In the genomic region with DNA sequence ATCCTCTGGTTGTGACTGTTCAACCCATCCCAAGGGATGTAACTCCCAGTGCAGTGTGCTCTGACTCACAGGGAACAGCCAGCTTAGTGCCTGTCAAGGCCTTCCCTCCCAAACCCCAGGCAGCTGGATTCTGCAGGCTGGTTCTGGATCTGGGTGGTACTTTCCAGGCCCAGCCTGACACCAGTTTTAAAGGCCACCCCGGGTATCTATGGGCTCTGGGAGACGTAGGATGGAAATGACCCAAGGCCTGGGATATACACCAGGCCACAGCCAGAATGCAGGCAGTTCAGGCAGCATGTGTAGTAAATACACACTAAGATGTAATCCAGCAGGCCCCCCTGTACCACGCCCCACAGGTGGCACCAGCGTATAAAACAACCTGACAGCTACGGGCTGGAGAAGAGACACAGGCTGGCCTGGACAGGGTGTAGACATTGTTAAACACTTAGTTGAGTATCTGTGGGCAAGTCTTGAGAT, we compare ENCODE assay signal across 8 cellular contexts.
A peak's percentile ranks its signal among the peaks of the same experiment; 100 is the strongest.
DNase-seq lines count a peak whose midpoint lies in the region; ATAC-seq and TF ChIP-seq lines count a peak whose summit lies in the region.

No MANE protein-coding gene starts in this region.

- no peak for TF ChIP-seq CTCF in transverse colon (IDR thresholded peaks at IDR 0.05)

- in situ Hi-C loops in transverse colon (cut with MboI; ENCODE audit: low pct_ligation_motif_present in 1 of 4, low pct_unique_long_range_greater_than_20kb in 1 of 4, low sequenced_read_pairs in 3 of 4), result no loop called here

- no peak for TF ChIP-seq POLR2A in transverse colon (IDR thresholded peaks at IDR 0.05)

- peak; percentile 33 for ATAC-seq in GM21423 (IDR thresholded peaks at IDR 0.05; ENCODE audit: unreplicated experiment)
- ATAC-seq in HG03571 (IDR thresholded peaks at IDR 0.05; ENCODE audit: unreplicated experiment), result peak; percentile 38
- peak; percentile 21 to 49 for ATAC-seq in activated T-cell treated with anti-CD3 and anti-CD28 coated beads, Interleukin-2, amount 50 U/mL, for 4 hours

- H3K27ac Mint-ChIP-seq in CD4-positive, alpha-beta memory T cell, result peak overlapping the region; percentile 72 to 98 (median 94)

- CTCF ChIA-PET in CD4-positive, alpha-beta memory T cell (lab: Charles Lee; ENCODE audit: partially characterized antibody), result interaction anchor here (0.8 to 2.9 kb wide), 6 partner anchors 9 to 182 kb away, joined by 3 to 18 read pairs (median 4); no protein-coding TSS in a partner anchor

- H3K4me3 ChIP-seq in CD4-positive, alpha-beta memory T cell (ENCODE audit: low read length in 2 of 2), result peak overlapping the region in 1 of 2 donors; percentile 18
- no peak overlapping the region for H3K4me3 ChIP-seq in transverse colon

- no peaks in the 10 kb centered on the region for H3K36me3 Mint-ChIP-seq in CD4-positive, alpha-beta memory T cell
- no peaks in the 10 kb centered on the region for H3K36me3 Mint-ChIP-seq in activated T-cell treated with anti-CD3 and anti-CD28 coated beads, Interleukin-2, amount 50 U/mL, for 4 hours (ENCODE audit: insufficient read depth)

- H3K36me3 ChIP-seq in CD4-positive, alpha-beta memory T cell (ENCODE audit: insufficient read depth, low read length), result no peaks in the 10 kb centered on the region
- H3K36me3 ChIP-seq in transverse colon, result no peaks in the 10 kb centered on the region

- no peak for DNase-seq in CD4-positive, alpha-beta memory T cell
- DNase-seq in activated T-cell treated with anti-CD3 and anti-CD28 coated beads, Interleukin-2, amount 50 U/mL, for 4 hours, result peak; percentile 15
- DNase-seq in glomerular visceral epithelial cell (ENCODE audit: extremely low spot score) (peak; percentile 72), transverse colon (peak; percentile 55), NCI-H2107 (lab: John Stamatoyannopoulos, UW) (no peak), cardiac septum (ENCODE audit: low spot score) (no peak)

- peak overlapping the region; percentile 72 to 94 (median 85) for H3K4me3 Mint-ChIP-seq in CD4-positive, alpha-beta memory T cell
- peak overlapping the region; percentile 76 for H3K4me3 Mint-ChIP-seq in activated T-cell treated with anti-CD3 and anti-CD28 coated beads, Interleukin-2, amount 50 U/mL, for 4 hours

- WGBS in transverse colon (ENCODE audit: low coverage in 1 of 2), 2 donors, result 42 to 71% methylated on average over 2 to 5 of the region's 5 CpGs

- H3K27me3 ChIP-seq in CD4-positive, alpha-beta memory T cell (ENCODE audit: insufficient read depth, low read length), result no peaks in the 10 kb centered on the region
- no peaks in the 10 kb centered on the region for H3K27me3 ChIP-seq in transverse colon

- peaks cover 38 to 69% (median 42%) of the 10 kb centered on the region in 4 donors for H3K4me1 Mint-ChIP-seq in CD4-positive, alpha-beta memory T cell
- peaks cover 48% of the 10 kb centered on the region for H3K4me1 Mint-ChIP-seq in activated T-cell treated with anti-CD3 and anti-CD28 coated beads, Interleukin-2, amount 50 U/mL, for 4 hours (ENCODE audit: low read depth)

- no peaks in the 10 kb centered on the region for H3K27me3 Mint-ChIP-seq in CD4-positive, alpha-beta memory T cell
- no peaks in the 10 kb centered on the region for H3K27me3 Mint-ChIP-seq in activated T-cell treated with anti-CD3 and anti-CD28 coated beads, Interleukin-2, amount 50 U/mL, for 4 hours (ENCODE audit: low read depth)

- POLR2A ChIA-PET in CD4-positive, alpha-beta memory T cell (lab: Charles Lee; ENCODE audit: partially characterized antibody), result interaction anchor here (0.7 to 2.4 kb wide), 5 partner anchors 20 to 371 kb away, joined by 3 to 10 read pairs (median 5); partner anchors contain the start of genes AASDH, PAICS and PPAT

- H3K9me3 Mint-ChIP-seq in CD4-positive, alpha-beta memory T cell, result no peaks in the 10 kb centered on the region
- H3K9me3 Mint-ChIP-seq in activated T-cell treated with anti-CD3 and anti-CD28 coated beads, Interleukin-2, amount 50 U/mL, for 4 hours, result no peaks in the 10 kb centered on the region

- H3K27ac ChIP-seq in CD4-positive, alpha-beta memory T cell (ENCODE audit: low read depth, low read length), result peak overlapping the region; percentile 48
- H3K27ac ChIP-seq in transverse colon, result peak overlapping the region; percentile 55 to 79 (median 66)

- peaks cover 43% of the 10 kb centered on the region for H3K4me1 ChIP-seq in CD4-positive, alpha-beta memory T cell (ENCODE audit: insufficient read depth, low read length)
- H3K4me1 ChIP-seq in transverse colon, result peaks cover 0 to 27% (median 8%) of the 10 kb centered on the region in 4 donors

- intact Hi-C loops in CD4-positive, alpha-beta memory T cell (cut with micrococcal nuclease), result loop anchor here (1.0 kb wide), 1 partner anchor 43 kb away; no protein-coding TSS in a partner anchor
- intact Hi-C loops in transverse colon (cut with DNase I; ENCODE audit: low total_unique reads), result no loop called here
- intact Hi-C loops in cardiac septum (cut with DNase I), result no loop called here

- H3K9me3 ChIP-seq in CD4-positive, alpha-beta memory T cell (ENCODE audit: control insufficient read depth in 1 of 2, low read length in 2 of 2), result no peaks in the 10 kb centered on the region
- H3K9me3 ChIP-seq in transverse colon, result no peaks in the 10 kb centered on the region

- peak; percentile 76 for TF ChIP-seq EP300 in transverse colon (IDR thresholded peaks at IDR 0.05; ENCODE audit: low read depth)

Comparison
In these comparisons a context has a peak if more than half of its experiments do, and no peak if none do; other contexts are left out.
1. DNase-seq: peak in activated T-cell treated with anti-CD3 and anti-CD28 coated beads, Interleukin-2, amount 50 U/mL, for 4 hours (single experiment), glomerular visceral epithelial cell (single experiment) and transverse colon (single experiment); none in CD4-positive, alpha-beta memory T cell (0 of 5), NCI-H2107 (single experiment) and cardiac septum (single experiment).
2. Peak in every context shown above with its lines, with median percentiles within 50 percentile points of each other: ATAC-seq.